In genomic region chr11:128848815-128849455, GRCh38 we compare ENCODE assay signal across 8 cellular contexts. TPM values are rescaled to one million over a fixed set of nuclear protein-coding genes. Genes with fewer than 3 reads are reported as not detected.
A peak's percentile ranks its signal among the peaks of the same experiment; 100 is the strongest.
DNase-seq lines count a peak whose midpoint lies in the region; ATAC-seq and TF ChIP-seq lines count a peak whose summit lies in the region.

No MANE protein-coding gene starts in this region.

- H3K36me3 Mint-ChIP-seq in WTC11 = no peaks in the 10 kb centered on the region
- H3K36me3 Mint-ChIP-seq in central memory CD8-positive, alpha-beta T cell (ENCODE audit: insufficient read depth) = no peaks in the 10 kb centered on the region

- TF ChIP-seq POLR2A in testis (IDR thresholded peaks at IDR 0.05) = no peak

- H2BK5ac ChIP-seq in mesenchymal stem cell (ENCODE audit: low read depth, low read length, poor library complexity, severe bottlenecking) = no peak overlapping the region

- peaks cover 4% of the 10 kb centered on the region; the same call in 1 of the 2 replicates for H3K4me1 Mint-ChIP-seq in WTC11
- H3K4me1 Mint-ChIP-seq in central memory CD8-positive, alpha-beta T cell = peaks cover 24% of the 10 kb centered on the region

- TF ChIP-seq CTCF in WTC11 (IDR thresholded peaks at IDR 0.05) (peak; percentile 98), testis (IDR thresholded peaks at IDR 0.05) (peak; percentile 40 to 71 (median 55))

- H3K18ac ChIP-seq in mesenchymal stem cell (ENCODE audit: low read depth in 1 of 2, low read length in 2 of 2) = no peak overlapping the region

- H3K9ac ChIP-seq in Karpas-422 (ENCODE audit: low read length) = no peak overlapping the region
- H3K9ac ChIP-seq in mesenchymal stem cell (ENCODE audit: low read length) = no peak overlapping the region

- no peak overlapping the region for H2BK12ac ChIP-seq in mesenchymal stem cell (ENCODE audit: low read length in 2 of 2)

- H3K9me2 ChIP-seq in Karpas-422 (replicated peaks; ENCODE audit: insufficient read depth, low read length) = no peaks in the 10 kb centered on the region

- H3K23ac ChIP-seq in mesenchymal stem cell (ENCODE audit: low read length in 2 of 2) = no peak overlapping the region

- H3K4me1 ChIP-seq in Karpas-422 (ENCODE audit: low read length) = no peaks in the 10 kb centered on the region
- no peaks in the 10 kb centered on the region for H3K4me1 ChIP-seq in mesenchymal stem cell (ENCODE audit: control insufficient read depth, insufficient read depth, low read depth, low read length)
- no peaks in the 10 kb centered on the region for H3K4me1 ChIP-seq in testis

- 21% methylated on average over 8 of the region's 10 CpGs for WGBS in mesenchymal stem cell
- 39 to 48% methylated on average over 10 of the region's 10 CpGs for WGBS in testis, 2 donors

- no peak overlapping the region for H4K91ac ChIP-seq in mesenchymal stem cell (ENCODE audit: low read length)

- POLR2A ChIA-PET in WTC11 (lab: Charles Lee) = no interaction called here

- H2AK5ac ChIP-seq in mesenchymal stem cell (ENCODE audit: low read length, severe bottlenecking) = no peak overlapping the region

- H3K79me2 ChIP-seq in Karpas-422 (ENCODE audit: low read length) = no peaks in the 10 kb centered on the region

- H4K20me1 ChIP-seq in Karpas-422 (ENCODE audit: insufficient read depth, low read depth, low read length) = no peaks in the 10 kb centered on the region

- intact Hi-C loops in testis (cut with DNase I; ENCODE audit: low total_unique reads) = no loop called here

- no peak overlapping the region for H3K27ac Mint-ChIP-seq in WTC11
- no peak overlapping the region for H3K27ac Mint-ChIP-seq in central memory CD8-positive, alpha-beta T cell (ENCODE audit: low read depth)

- H2AFZ ChIP-seq in Karpas-422 (ENCODE audit: low read length) (no peak overlapping the region), mesenchymal stem cell (ENCODE audit: low read depth, low read length) (no peak overlapping the region)

- H3K4me3 ChIP-seq in Karpas-422 (ENCODE audit: low read length) = no peak overlapping the region
- no peak overlapping the region for H3K4me3 ChIP-seq in mesenchymal stem cell (ENCODE audit: insufficient read depth in 1 of 2, low read depth in 1 of 2, low read length in 2 of 2)
- no peak overlapping the region for H3K4me3 ChIP-seq in testis

- no peak overlapping the region for H3K14ac ChIP-seq in mesenchymal stem cell (ENCODE audit: low read length in 2 of 2)

- H3K9me3 ChIP-seq in Karpas-422 (ENCODE audit: low read length) = no peaks in the 10 kb centered on the region
- no peaks in the 10 kb centered on the region for H3K9me3 ChIP-seq in mesenchymal stem cell (ENCODE audit: control insufficient read depth, low read length)
- H3K9me3 ChIP-seq in testis = no peaks in the 10 kb centered on the region

- no peak overlapping the region for H3K4me3 Mint-ChIP-seq in WTC11
- no peak overlapping the region for H3K4me3 Mint-ChIP-seq in central memory CD8-positive, alpha-beta T cell

- H2BK120ac ChIP-seq in mesenchymal stem cell (ENCODE audit: low read depth, low read length) = no peak overlapping the region

- no peak overlapping the region for H3K4ac ChIP-seq in mesenchymal stem cell (ENCODE audit: low read depth in 1 of 2, low read length in 2 of 2)

- ATAC-seq in GM21717 (IDR thresholded peaks at IDR 0.05; ENCODE audit: unreplicated experiment) = peak; percentile 77
- peak; percentile 100 for ATAC-seq in WTC11
- no peak for ATAC-seq in central memory CD8-positive, alpha-beta T cell (replicated peaks; ENCODE audit: extremely low read depth, poor library complexity, severe bottlenecking)

- H3K27me3 ChIP-seq in Karpas-422 (ENCODE audit: low read length) (no peaks in the 10 kb centered on the region), mesenchymal stem cell (ENCODE audit: control insufficient read depth in 1 of 2, insufficient read depth in 1 of 2, low read length in 2 of 2) (peaks cover 15 to 40% of the 10 kb centered on the region in 2 experiments), testis (no peaks in the 10 kb centered on the region)

- H2BK15ac ChIP-seq in mesenchymal stem cell (ENCODE audit: low read depth, poor library complexity, severe bottlenecking) = no peak overlapping the region

- DNase-seq in GDM1 (lab: John Stamatoyannopoulos, UW) = peak; percentile 42
- DNase-seq in Karpas-422 = peak; percentile 79
- peak; percentile 90 for DNase-seq in WTC11 (ENCODE audit: low spot score)
- DNase-seq in central memory CD8-positive, alpha-beta T cell (ENCODE audit: low spot score in 2 of 2) = peak; percentile 42 to 55
- DNase-seq in mesenchymal stem cell = peak; percentile 43
- peak; percentile 80 for DNase-seq in testis
- DNase-seq in ureter (ENCODE audit: low spot score) = no peak

- CTCF ChIA-PET in WTC11 (lab: Charles Lee) = interaction anchor here (0.6 to 1.5 kb wide), 20 partner anchors 8 to 691 kb away, joined by 3 to 11 read pairs (median 4); no protein-coding TSS in a partner anchor

- H3K4me2 ChIP-seq in Karpas-422 (ENCODE audit: low read depth, low read length, poor library complexity, severe bottlenecking) = no peak overlapping the region
- H3K4me2 ChIP-seq in mesenchymal stem cell (ENCODE audit: low read length, poor library complexity, severe bottlenecking) = no peak overlapping the region

- H3K27ac ChIP-seq in Karpas-422 (ENCODE audit: low read length) (no peak overlapping the region), mesenchymal stem cell (ENCODE audit: low read length, poor library complexity, severe bottlenecking) (no peak overlapping the region), testis (no peak overlapping the region)

- no peaks in the 10 kb centered on the region for H3K9me3 Mint-ChIP-seq in WTC11
- no peaks in the 10 kb centered on the region for H3K9me3 Mint-ChIP-seq in central memory CD8-positive, alpha-beta T cell

- no peak overlapping the region for H4K8ac ChIP-seq in mesenchymal stem cell (ENCODE audit: low read length)

- no peaks in the 10 kb centered on the region for H3K27me3 Mint-ChIP-seq in WTC11 (ENCODE audit: low read depth)
- H3K27me3 Mint-ChIP-seq in central memory CD8-positive, alpha-beta T cell = no peaks in the 10 kb centered on the region

- no peaks in the 10 kb centered on the region for H3K36me3 ChIP-seq in Karpas-422 (ENCODE audit: insufficient read depth, low read length)
- H3K36me3 ChIP-seq in mesenchymal stem cell (ENCODE audit: control insufficient read depth in 1 of 2, insufficient read depth in 2 of 2, low read depth in 1 of 2, low read length in 2 of 2) = no peaks in the 10 kb centered on the region
- no peaks in the 10 kb centered on the region for H3K36me3 ChIP-seq in testis (ENCODE audit: low read depth, missing control alignments)

- H3K79me1 ChIP-seq in mesenchymal stem cell (replicated peaks; ENCODE audit: low read length, poor library complexity, severe bottlenecking) = no peaks in the 10 kb centered on the region

TF ChIP-seq in WTC11, 78 proteins besides CTCF, POLR2A, EP300 and RAD21:
- peak; percentile 59; the same call in 1 of the 2 replicates for TF ChIP-seq ETV6 (CRISPR knock-in tag; IDR thresholded peaks at IDR 0.05)
- TF ChIP-seq, protein P1, sequence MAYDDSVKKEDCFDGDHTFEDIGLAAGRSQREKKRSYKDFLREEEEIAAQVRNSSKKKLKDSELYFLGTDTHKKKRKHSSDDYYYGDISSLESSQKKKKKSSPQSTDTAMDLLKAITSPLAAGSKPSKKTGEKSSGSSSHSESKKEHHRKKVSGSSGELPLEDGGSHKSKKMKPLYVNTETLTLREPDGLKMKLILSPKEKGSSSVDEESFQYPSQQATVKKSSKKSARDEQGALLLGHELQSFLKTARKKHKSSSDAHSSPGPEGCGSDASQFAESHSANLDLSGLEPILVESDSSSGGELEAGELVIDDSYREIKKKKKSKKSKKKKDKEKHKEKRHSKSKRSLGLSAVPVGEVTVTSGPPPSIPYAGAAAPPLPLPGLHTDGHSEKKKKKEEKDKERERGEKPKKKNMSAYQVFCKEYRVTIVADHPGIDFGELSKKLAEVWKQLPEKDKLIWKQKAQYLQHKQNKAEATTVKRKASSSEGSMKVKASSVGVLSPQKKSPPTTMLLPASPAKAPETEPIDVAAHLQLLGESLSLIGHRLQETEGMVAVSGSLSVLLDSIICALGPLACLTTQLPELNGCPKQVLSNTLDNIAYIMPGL (CRISPR knock-in tag; IDR thresholded peaks at IDR 0.05) = 0 out of 2 replicates have a peak, but pooled peaks have one; percentile 30
- no peak for TF ChIP-seq NFATC4 (CRISPR knock-in tag; IDR thresholded peaks at IDR 0.05)
- TF ChIP-seq ZNF121 (CRISPR knock-in tag; IDR thresholded peaks at IDR 0.05) = 0 out of 2 replicates have a peak, but pooled peaks have one; percentile 3

RNA-seq across cellular contexts. Expression of gene KCNJ1, which starts 18.2 kb away (rescaled TPM):
- total RNA-seq in Karpas-422 (2014; rRNA removed; shearing (Covaris generic); ENCODE audit: low replicate concordance) = not detected in 2 replicates
- 0.07 to 0.24 TPM (median 0.16 TPM) in 3 replicates for total RNA-seq in WTC11 (2021)
- not detected for polyA plus RNA-seq in mesenchymal stem cell (2013, experiment 1 of 2)
- 0.03 TPM for polyA plus RNA-seq in mesenchymal stem cell (2013, experiment 2 of 2)
- under 1 TPM; 0.12 to 0.24 TPM for total RNA-seq in testis
- polyA plus RNA-seq in testis (ENCODE audit: insufficient read depth, low read depth, low replicate concordance) = 0.16 TPM
- total RNA-seq in ureter = not detected

RNA-seq across cellular contexts. Expression of gene KCNJ5, which starts 42.2 kb away (rescaled TPM):
- total RNA-seq in Karpas-422 (2014; rRNA removed; shearing (Covaris generic); ENCODE audit: low replicate concordance) = not detected in 2 replicates
- total RNA-seq in WTC11 (2021) = 0.09 to 0.23 TPM (median 0.22 TPM) in 3 replicates
- 0.03 TPM for polyA plus RNA-seq in mesenchymal stem cell (2013, experiment 1 of 2)
- polyA plus RNA-seq in mesenchymal stem cell (2013, experiment 2 of 2) = not detected
- 1 to 10 TPM in 1 of 2 donors, under 1 TPM in 1; 0.55 to 1.5 TPM for total RNA-seq in testis
- polyA plus RNA-seq in testis (ENCODE audit: insufficient read depth, low read depth, low replicate concordance) = 2.1 TPM
- total RNA-seq in ureter = 0.94 TPM
